ENCODE assay signal across 8 cellular contexts in genomic region chr16:15682105-15682570, GRCh38. TPM values are rescaled to one million over a fixed set of nuclear protein-coding genes. Genes with fewer than 3 reads are reported as not detected.
A peak's percentile ranks its signal among the peaks of the same experiment; 100 is the strongest.
DNase-seq lines count a peak whose midpoint lies in the region; ATAC-seq, FAIRE-seq and TF ChIP-seq lines count a peak whose summit lies in the region.

No MANE protein-coding gene starts in this region.

- TF ChIP-seq EP300 in GM12878 (IDR thresholded peaks at IDR 0.05; ENCODE audit: borderline replicate concordance in 1 of 2, control insufficient read depth in 1 of 2, low read depth in 2 of 2, low read length in 2 of 2) (no peak), HepG2 (IDR thresholded peaks at IDR 0.05; ENCODE audit: low read depth in 2 of 2, low read length in 2 of 2) (no peak), HepG2 (CRISPR knock-in tag; IDR thresholded peaks at IDR 0.05; ENCODE audit: borderline replicate concordance) (0 out of 2 replicates have a peak, but pooled peaks have one; percentile 32)

- H3K36me3 ChIP-seq in GM23248 (ENCODE audit: low read depth) (peaks cover 20% of the 10 kb centered on the region; the same call in 1 of the 2 replicates), GM12878 (ENCODE audit: control insufficient read depth in 2 of 2, insufficient read depth in 2 of 2, low read length in 1 of 2) (peaks cover 11 to 55% of the 10 kb centered on the region in 2 experiments), HepG2 (replicated peaks in 1 of 2; ENCODE audit: control insufficient read depth in 1 of 2, insufficient read depth in 2 of 2, low read length in 2 of 2) (peaks cover 50 to 82% of the 10 kb centered on the region in 2 experiments), testis (ENCODE audit: low read depth, missing control alignments) (no peaks in the 10 kb centered on the region)

- peak; percentile 38 for FAIRE-seq in GM12878 (lab: Jason Lieb, UNC)
- peak; percentile 95 for FAIRE-seq in HepG2 (lab: Jason Lieb, UNC)

- intact Hi-C loops in GM12878 (cut with micrococcal nuclease; ENCODE audit: unreplicated experiment), result no loop called here
- intact Hi-C loops in HepG2 (cut with micrococcal nuclease; ENCODE audit: unreplicated experiment), result loop anchor here (1.0 kb wide), 3 partner anchors 9 to 39 kb away; partner anchors contain the start of gene MARF1
- intact Hi-C loops in testis (cut with DNase I; ENCODE audit: low total_unique reads), result no loop called here

- H3F3A ChIP-seq in GM23248 (ENCODE audit: insufficient read depth), result peaks cover 6% of the 10 kb centered on the region; the same call in 1 of the 2 replicates

- H4K20me1 ChIP-seq in GM23248 (ENCODE audit: insufficient read depth) (no peaks in the 10 kb centered on the region), GM12878 (ENCODE audit: control insufficient read depth, insufficient read depth) (no peaks in the 10 kb centered on the region), HepG2 (ENCODE audit: insufficient read depth, low read length) (no peaks in the 10 kb centered on the region)

- ATAC-seq in GM12878 (peak; percentile 90), HepG2 (peak; percentile 96), GM18907 (IDR thresholded peaks at IDR 0.05; ENCODE audit: unreplicated experiment) (no peak), GM21526 (IDR thresholded peaks at IDR 0.05; ENCODE audit: low FRiP score, unreplicated experiment) (no peak)

- SMC1A ChIA-PET in GM12878 (lab: Charles Lee; ENCODE audit: uncharacterized antibody, unreplicated experiment), result interaction anchor here (0.7 to 2.1 kb wide), 6 partner anchors 10 to 255 kb away, joined by 3 to 5 read pairs (median 4); no protein-coding TSS in a partner anchor

- H3K27me3 ChIP-seq in GM23248 (replicated peaks; ENCODE audit: insufficient read depth) (no peaks in the 10 kb centered on the region), GM12878 (replicated peaks in 1 of 2; ENCODE audit: control insufficient read depth in 2 of 2, insufficient read depth in 2 of 2, low read length in 1 of 2) (no peaks in the 10 kb centered on the region), HepG2 (ENCODE audit: control insufficient read depth in 1 of 2, insufficient read depth in 2 of 2, low read length in 2 of 2) (no peaks in the 10 kb centered on the region), testis (no peaks in the 10 kb centered on the region)

- H3K4me3 ChIP-seq in GM23248, result no peak overlapping the region
- H3K4me3 ChIP-seq in GM12878, result no peak overlapping the region
- no peak overlapping the region for H3K4me3 ChIP-seq in HepG2 (replicated peaks in 1 of 3; ENCODE audit: insufficient read depth in 1 of 3, low read depth in 2 of 3, low read length in 3 of 3)
- no peak overlapping the region for H3K4me3 ChIP-seq in testis

- BruUV-seq in GM12878 (replicated peaks; lab: Mats Ljungman, UMichigan), result no TSS peak
- TSS peak; percentile 12 for BruUV-seq in HepG2 (replicated peaks; lab: Mats Ljungman, UMichigan)

- WGBS in GM23248 (ENCODE audit: low coverage in 1 of 2, low lambda C conversion rate in 2 of 2, missing lambda C conversion rate in 2 of 2), 2 experiments, result 17 to 20% methylated on average over 7 of the region's 7 CpGs
- 50% methylated on average over 7 of the region's 7 CpGs for WGBS in GM12878 (ENCODE audit: insufficient coverage, insufficient replicate concordance, low lambda C conversion rate, missing lambda C conversion rate)
- 41% methylated on average over 7 of the region's 7 CpGs for WGBS in HepG2 (ENCODE audit: low lambda C conversion rate)
- 44 to 48% methylated on average over 7 of the region's 7 CpGs for WGBS in testis, 2 donors

- TF ChIP-seq RAD21 in GM12878 (IDR thresholded peaks at IDR 0.05; ENCODE audit: insufficient read depth, low read depth, low read length) (peak; percentile 25; the same call in 1 of the 2 replicates), HepG2 (CRISPR knock-in tag; IDR thresholded peaks at IDR 0.05) (peak; percentile 48; the same call in 1 of the 2 replicates)

- POLR2A ChIA-PET in GM12878 (lab: Charles Lee) (no interaction called here), HepG2 (lab: Yijun Ruan, JAX) (interaction anchor here (0.8 to 3.0 kb wide), 8 partner anchors 10 to 109 kb away, joined by 3 to 26 read pairs (median 6); partner anchors contain the start of gene MARF1)

- no peaks in the 10 kb centered on the region for H3K9me2 ChIP-seq in GM23248 (ENCODE audit: insufficient read depth)

- TF ChIP-seq CTCF in AG09319 (IDR thresholded peaks at IDR 0.05; ENCODE audit: low read depth, low read length), result peak; percentile 40
- peak; percentile 42 to 58 (median 51) for TF ChIP-seq CTCF in GM12878 (IDR thresholded peaks at IDR 0.05 in 2 of 3, conservative IDR thresholded peaks at IDR 0.05 in 1 of 3; ENCODE audit: control insufficient read depth in 2 of 3, extremely low read depth in 1 of 3, insufficient read depth in 1 of 3, low read depth in 3 of 3, low read length in 3 of 3)
- TF ChIP-seq CTCF in HepG2 (CRISPR knock-in tag; IDR thresholded peaks at IDR 0.05), result peak; percentile 61
- TF ChIP-seq CTCF in testis (IDR thresholded peaks at IDR 0.05), result peak; percentile 20 to 44 (median 43)

- in situ Hi-C loops in GM23248 (cut with MboI), result no loop called here
- in situ Hi-C loops in SK-MEL-5 (cut with HindIII; ENCODE audit: low pct_unique_long_range_greater_than_20kb, low sequenced_read_pairs), result no loop called here
- in situ Hi-C loops in GM12878 (cut with MboI), result no loop called here
- in situ Hi-C loops in HepG2 (cut with HindIII; ENCODE audit: extremely low pct_ligation_motif_present, low pct_unique_long_range_greater_than_20kb), result no loop called here

- peak overlapping the region; percentile 34; the same call in 1 of the 2 replicates for H3K9ac ChIP-seq in GM23248
- no peak overlapping the region for H3K9ac ChIP-seq in GM12878 (ENCODE audit: control insufficient read depth, insufficient read depth, low read length)
- H3K9ac ChIP-seq in HepG2 (ENCODE audit: insufficient read depth, low read depth, low read length), result no peak overlapping the region

- H3K4me1 ChIP-seq in GM23248 (ENCODE audit: insufficient read depth) (peaks cover 3% of the 10 kb centered on the region), GM12878 (ENCODE audit: control insufficient read depth, insufficient read depth, low read length) (no peaks in the 10 kb centered on the region), HepG2 (ENCODE audit: insufficient read depth, low read length) (peaks cover 14% of the 10 kb centered on the region), testis (peaks cover 3% of the 10 kb centered on the region)

- H3K4me2 ChIP-seq in GM23248 (ENCODE audit: unreplicated experiment) (peak overlapping the region; percentile 38), GM12878 (ENCODE audit: control insufficient read depth, insufficient read depth) (no peak overlapping the region), HepG2 (ENCODE audit: low read depth, low read length) (no peak overlapping the region)

- H2AFZ ChIP-seq in GM23248 (peak overlapping the region; percentile 67; the same call in 1 of the 2 replicates), GM12878 (ENCODE audit: control insufficient read depth, low read depth, low read length) (no peak overlapping the region), HepG2 (ENCODE audit: low read length) (no peak overlapping the region)

- peak; percentile 10 for DNase-seq in AG09319 (ENCODE audit: extremely low read depth, low read depth)
- peak; percentile 91 for DNase-seq in GM23248
- peak; percentile 90 for DNase-seq in SK-MEL-5 (ENCODE audit: low read depth, low spot score)
- DNase-seq in GM12878 (ENCODE audit: low read depth, low spot score), result no peak
- DNase-seq in HepG2 (ENCODE audit: low spot score), result peak; percentile 89
- DNase-seq in testis, result peak; percentile 70

- RAD21 ChIA-PET in GM12878 (lab: Charles Lee; ENCODE audit: unreplicated experiment), result no interaction called here

- H3K9me3 ChIP-seq in GM23248 (ENCODE audit: low read depth), result no peaks in the 10 kb centered on the region
- no peaks in the 10 kb centered on the region for H3K9me3 ChIP-seq in GM12878 (replicated peaks; ENCODE audit: control insufficient read depth, insufficient read depth, low read length)
- no peaks in the 10 kb centered on the region for H3K9me3 ChIP-seq in HepG2 (ENCODE audit: low read length)
- no peaks in the 10 kb centered on the region for H3K9me3 ChIP-seq in testis

- TF ChIP-seq POLR2A in GM12878 (IDR thresholded peaks at IDR 0.05; ENCODE audit: low read depth, low read length), result no peak
- TF ChIP-seq POLR2A in HepG2 (IDR thresholded peaks at IDR 0.05; ENCODE audit: insufficient read depth in 1 of 2, low read depth in 2 of 2, low read length in 2 of 2), result no peak
- TF ChIP-seq POLR2A in testis (IDR thresholded peaks at IDR 0.05), result no peak

- peaks cover 36% of the 10 kb centered on the region for H3K79me2 ChIP-seq in GM23248 (ENCODE audit: insufficient read depth)
- peaks cover 2% of the 10 kb centered on the region for H3K79me2 ChIP-seq in GM12878 (ENCODE audit: control insufficient read depth, insufficient read depth, low read length)
- no peaks in the 10 kb centered on the region for H3K79me2 ChIP-seq in HepG2 (ENCODE audit: insufficient read depth, low read length)

- CTCF ChIA-PET in GM12878 (lab: Yijun Ruan, JAX) (interaction anchor here (0.9 to 2.9 kb wide), 9 partner anchors 9 to 74 kb away, joined by 3 to 17 read pairs (median 4); partner anchors contain the start of gene MARF1), HepG2 (lab: Yijun Ruan, JAX; ENCODE audit: low intra/inter-chr PET ratio, low total read pairs) (interaction anchor here (0.8 to 2.1 kb wide), 3 partner anchors 22 to 132 kb away, joined by 3 to 7 read pairs (median 5); partner anchors contain the start of gene MARF1)

- peak overlapping the region; percentile 71 for H3K27ac ChIP-seq in GM23248
- no peak overlapping the region for H3K27ac ChIP-seq in GM12878 (ENCODE audit: control insufficient read depth, insufficient read depth)
- H3K27ac ChIP-seq in HepG2 (ENCODE audit: extremely low read length, insufficient read depth, low read length), result peak overlapping the region; percentile 53
- no peak overlapping the region for H3K27ac ChIP-seq in testis

RNA-seq across cellular contexts. Expression of gene NDE1, which starts 32.1 kb away (rescaled TPM):
- total RNA-seq in GM23248 (2014; rRNA removed; shearing (Covaris generic)), result 27.6 and 31.2 TPM in 2 replicates
- polyA plus RNA-seq in GM23248 (2016; fragmentation: Nextera tagmentation; extraction: Ambion mirVana) (33.6 and 37.8 TPM in 2 replicates), GM12878 (2011; rRNA removed) (47.9 and 51.1 TPM in 2 replicates), GM12878 (2014; fragmentation: Illumina TruSeq; extraction: Trizol) (105 and 106 TPM in 2 replicates), GM12878 (2014; fragmentation: Nextera tagmentation; extraction: Ambion mirVana) (1 to 10 TPM; 5.7 to 7.4 TPM), GM12878 (2014; rRNA removed) (82.8 and 92.7 TPM in 2 replicates), GM12878 (2016; fragmentation: Nextera tagmentation; extraction: Ambion mirVana) (100 to 1,000 TPM in 1 of 2 experiments, 10 to 100 TPM in 1; 94.6 to 110 TPM), HepG2 (2011; rRNA removed) (40.9 and 42.0 TPM in 2 replicates), testis (ENCODE audit: insufficient read depth, low read depth, low replicate concordance) (45.2 TPM)
- total RNA-seq in SK-MEL-5 (2014; rRNA removed; shearing (Covaris generic)), result 23.5 and 30.2 TPM in 2 replicates
- polyA plus RNA-seq in SK-MEL-5 (2015; cell fraction: cytosol; rRNA removed), result 66.5 and 68.3 TPM in 2 replicates
- polyA plus RNA-seq in SK-MEL-5 (2015; cell fraction: nucleus; rRNA removed), result 20.6 TPM in 2 replicates
- 114 and 115 TPM in 2 replicates for total RNA-seq in GM12878 (2013; cell fraction: nucleolus; rRNA removed)
- total RNA-seq in GM12878 (2014; rRNA removed) (68.4 and 73.1 TPM in 2 replicates), GM12878 (2014; rRNA removed; fragmentation: Illumina TruSeq; extraction: Trizol) (89.0 and 92.8 TPM in 2 replicates), GM12878 (2021) (148 and 156 TPM in 2 replicates), HepG2 (2016; rRNA removed; fragmentation: Illumina TruSeq; extraction: Trizol) (72.5 and 79.2 TPM in 2 replicates), testis (10 to 100 TPM; 51.6 to 84.3 TPM)
- polyA plus RNA-seq in GM12878 (2011; ENCODE audit: low read depth), result 32.2 TPM
- polyA plus RNA-seq in GM12878 (2011; cell fraction: cytosol; rRNA removed), result 62.1 and 78.8 TPM in 2 replicates
- 34.2 and 47.9 TPM in 2 replicates for polyA plus RNA-seq in GM12878 (2011; cell fraction: nucleus; rRNA removed)
- 51.2 and 74.8 TPM in 2 replicates for polyA plus RNA-seq in GM12878 (2012)
- polyA minus RNA-seq in GM12878 (2011; rRNA and poly(A)+ RNA removed), result 39.5 and 59.3 TPM in 2 replicates
- 40.0 and 49.7 TPM in 2 replicates for polyA minus RNA-seq in GM12878 (2011; cell fraction: cytosol; rRNA and poly(A)+ RNA removed)
- polyA minus RNA-seq in GM12878 (2011; cell fraction: nucleus; rRNA and poly(A)+ RNA removed), result 20.6 and 44.3 TPM in 2 replicates
- total RNA-seq in HepG2 (2016; cell fraction: cytosol; rRNA removed; fragmentation: Illumina TruSeq; extraction: Trizol; ENCODE audit: low read depth), result 47.5 and 49.3 TPM in 2 replicates
- 69.0 and 72.8 TPM in 2 replicates for total RNA-seq in HepG2 (2016; cell fraction: insoluble cytoplasmic fraction; rRNA removed; fragmentation: Illumina TruSeq; extraction: Trizol)
- 108 and 112 TPM in 2 replicates for total RNA-seq in HepG2 (2016; cell fraction: membrane; rRNA removed; fragmentation: Illumina TruSeq; extraction: Trizol)
- total RNA-seq in HepG2 (2016; cell fraction: nucleus; rRNA removed; fragmentation: Illumina TruSeq; extraction: Trizol), result 36.9 and 40.9 TPM in 2 replicates
- 55.5 and 55.6 TPM in 2 replicates for polyA plus RNA-seq in HepG2 (2011; cell fraction: cytosol; rRNA removed)
- polyA plus RNA-seq in HepG2 (2011; cell fraction: nucleus; rRNA removed), result 40.4 and 42.4 TPM in 2 replicates
- polyA plus RNA-seq in HepG2 (2012), result 51.9 and 69.8 TPM in 2 replicates
- 33.1 and 37.3 TPM in 2 replicates for polyA plus RNA-seq in HepG2 (2016; cell fraction: cytosol; fragmentation: Illumina TruSeq; extraction: Trizol; ENCODE audit: low read depth)
- 63.0 and 67.7 TPM in 2 replicates for polyA plus RNA-seq in HepG2 (2016; cell fraction: insoluble cytoplasmic fraction; fragmentation: Illumina TruSeq; extraction: Trizol; ENCODE audit: low read depth)
- 61.4 and 61.5 TPM in 2 replicates for polyA plus RNA-seq in HepG2 (2016; cell fraction: membrane; fragmentation: Illumina TruSeq; extraction: Trizol; ENCODE audit: low read depth)
- 37.9 and 47.5 TPM in 2 replicates for polyA plus RNA-seq in HepG2 (2016; cell fraction: nucleus; fragmentation: Illumina TruSeq; extraction: Trizol; ENCODE audit: insufficient read depth, low read depth)
- polyA minus RNA-seq in HepG2 (2011; rRNA and poly(A)+ RNA removed; ENCODE audit: low replicate concordance), result 26.4 and 52.5 TPM in 2 replicates
- 59.4 and 68.5 TPM in 2 replicates for polyA minus RNA-seq in HepG2 (2011; cell fraction: cytosol; rRNA and poly(A)+ RNA removed)
- 57.7 and 67.5 TPM in 2 replicates for polyA minus RNA-seq in HepG2 (2011; cell fraction: nucleus; rRNA and poly(A)+ RNA removed)

RNA-seq across cellular contexts. Expression of gene MARF1, which starts 39.2 kb away (rescaled TPM):
- total RNA-seq in GM23248 (2014; rRNA removed; shearing (Covaris generic)), result 12.8 and 20.1 TPM in 2 replicates
- polyA plus RNA-seq in GM23248 (2016; fragmentation: Nextera tagmentation; extraction: Ambion mirVana) (9.2 and 9.7 TPM in 2 replicates), GM12878 (2011; rRNA removed) (21.4 and 24.1 TPM in 2 replicates), GM12878 (2014; fragmentation: Illumina TruSeq; extraction: Trizol) (23.8 and 27.7 TPM in 2 replicates), GM12878 (2014; fragmentation: Nextera tagmentation; extraction: Ambion mirVana) (1 to 10 TPM; 4.5 to 5.9 TPM), GM12878 (2014; rRNA removed) (19.1 and 20.7 TPM in 2 replicates), GM12878 (2016; fragmentation: Nextera tagmentation; extraction: Ambion mirVana) (10 to 100 TPM; 13.4 to 14.3 TPM), HepG2 (2011; rRNA removed) (19.3 and 20.7 TPM in 2 replicates), testis (ENCODE audit: insufficient read depth, low read depth, low replicate concordance) (30.9 TPM)
- total RNA-seq in SK-MEL-5 (2014; rRNA removed; shearing (Covaris generic)), result 11.1 and 15.9 TPM in 2 replicates
- 18.3 and 24.9 TPM in 2 replicates for polyA plus RNA-seq in SK-MEL-5 (2015; cell fraction: cytosol; rRNA removed)
- 37.3 and 46.7 TPM in 2 replicates for polyA plus RNA-seq in SK-MEL-5 (2015; cell fraction: nucleus; rRNA removed)
- total RNA-seq in GM12878 (2013; cell fraction: nucleolus; rRNA removed), result 164 and 178 TPM in 2 replicates
- total RNA-seq in GM12878 (2014; rRNA removed) (11.7 and 13.8 TPM in 2 replicates), GM12878 (2014; rRNA removed; fragmentation: Illumina TruSeq; extraction: Trizol) (13.0 and 13.5 TPM in 2 replicates), GM12878 (2021) (40.1 and 41.6 TPM in 2 replicates), HepG2 (2016; rRNA removed; fragmentation: Illumina TruSeq; extraction: Trizol) (8.7 and 12.6 TPM in 2 replicates), testis (10 to 100 TPM; 49.7 to 57.9 TPM)
- polyA plus RNA-seq in GM12878 (2011; ENCODE audit: low read depth), result 21.0 TPM
- polyA plus RNA-seq in GM12878 (2011; cell fraction: cytosol; rRNA removed), result 13.3 and 19.5 TPM in 2 replicates
- 75.8 and 83.5 TPM in 2 replicates for polyA plus RNA-seq in GM12878 (2011; cell fraction: nucleus; rRNA removed)
- polyA plus RNA-seq in GM12878 (2012), result 19.9 and 20.7 TPM in 2 replicates
- 27.6 and 60.3 TPM in 2 replicates for polyA minus RNA-seq in GM12878 (2011; rRNA and poly(A)+ RNA removed)
- 13.4 and 13.9 TPM in 2 replicates for polyA minus RNA-seq in GM12878 (2011; cell fraction: cytosol; rRNA and poly(A)+ RNA removed)
- polyA minus RNA-seq in GM12878 (2011; cell fraction: nucleus; rRNA and poly(A)+ RNA removed), result 34.2 and 47.5 TPM in 2 replicates
- 4.7 and 4.9 TPM in 2 replicates for total RNA-seq in HepG2 (2016; cell fraction: cytosol; rRNA removed; fragmentation: Illumina TruSeq; extraction: Trizol; ENCODE audit: low read depth)
- 9.0 and 11.2 TPM in 2 replicates for total RNA-seq in HepG2 (2016; cell fraction: insoluble cytoplasmic fraction; rRNA removed; fragmentation: Illumina TruSeq; extraction: Trizol)
- 5.9 and 7.4 TPM in 2 replicates for total RNA-seq in HepG2 (2016; cell fraction: membrane; rRNA removed; fragmentation: Illumina TruSeq; extraction: Trizol)
- 15.1 and 17.8 TPM in 2 replicates for total RNA-seq in HepG2 (2016; cell fraction: nucleus; rRNA removed; fragmentation: Illumina TruSeq; extraction: Trizol)
- polyA plus RNA-seq in HepG2 (2011; cell fraction: cytosol; rRNA removed), result 8.5 and 11.8 TPM in 2 replicates
- 53.5 and 61.6 TPM in 2 replicates for polyA plus RNA-seq in HepG2 (2011; cell fraction: nucleus; rRNA removed)
- polyA plus RNA-seq in HepG2 (2012), result 29.8 and 37.5 TPM in 2 replicates
- polyA plus RNA-seq in HepG2 (2016; cell fraction: cytosol; fragmentation: Illumina TruSeq; extraction: Trizol; ENCODE audit: low read depth), result 0.89 and 1.4 TPM in 2 replicates
- 13.1 and 15.0 TPM in 2 replicates for polyA plus RNA-seq in HepG2 (2016; cell fraction: insoluble cytoplasmic fraction; fragmentation: Illumina TruSeq; extraction: Trizol; ENCODE audit: low read depth)
- polyA plus RNA-seq in HepG2 (2016; cell fraction: membrane; fragmentation: Illumina TruSeq; extraction: Trizol; ENCODE audit: low read depth), result 3.1 and 3.3 TPM in 2 replicates
- polyA plus RNA-seq in HepG2 (2016; cell fraction: nucleus; fragmentation: Illumina TruSeq; extraction: Trizol; ENCODE audit: insufficient read depth, low read depth), result 23.8 and 27.5 TPM in 2 replicates
- polyA minus RNA-seq in HepG2 (2011; rRNA and poly(A)+ RNA removed; ENCODE audit: low replicate concordance), result 27.6 and 72.5 TPM in 2 replicates
- 18.2 and 19.5 TPM in 2 replicates for polyA minus RNA-seq in HepG2 (2011; cell fraction: cytosol; rRNA and poly(A)+ RNA removed)
- 76.6 and 109 TPM in 2 replicates for polyA minus RNA-seq in HepG2 (2011; cell fraction: nucleus; rRNA and poly(A)+ RNA removed)

Comparison
In these comparisons a context has a peak if more than half of its experiments do, and no peak if none do; other contexts are left out.
1. H3K27ac ChIP-seq: peak in GM23248 (single experiment) and HepG2 (single experiment); none in GM12878 (single experiment) and testis (0 of 2).
2. ATAC-seq: peak in GM12878 (single experiment) and HepG2 (single experiment); none in GM18907 (single experiment) and GM21526 (single experiment).
3. Peak in every context shown above with its lines, with median percentiles within 50 percentile points of each other: CTCF ChIP-seq.